ENCODE assay signal across 23 cellular contexts in genomic region chr19:31770220-31770619, GRCh38.
"Had no signal": no experiment of that assay in that cellular context is flagged by ENCODE, and none has a peak within 500 bp of the region (broad histone marks: within the 10 kb centered on the region; RNA-seq: fewer than 3 reads in every experiment).

No MANE protein-coding gene starts in this region.

- H3K4me3 ChIP-seq: colonic mucosa, dorsolateral prefrontal cortex, hepatocyte, left ventricle myocardium inferior, thyroid gland had no signal

- H3K27ac ChIP-seq: colonic mucosa, dorsolateral prefrontal cortex, hepatocyte, left ventricle myocardium inferior, thyroid gland, WERI-Rb-1 had no signal

- ATAC-seq: activated CD8-positive, alpha-beta memory T cell treated with anti-CD3 and anti-CD28 coated beads, Interleukin-2, amount 10 ng/mL, durations not matched to agents 7 days and 5 days; activated CD8-positive, alpha-beta T cell treated with anti-CD3 and anti-CD28 coated beads for 36 hours; effector memory CD8-positive, alpha-beta T cell; esophagus mucosa; natural killer cell; stimulated activated naive CD8-positive, alpha-beta T cell treated with anti-CD3 and anti-CD28 coated beads, Interleukin-15, Interleukin-2, amounts not matched to agents 100 U/mL and 50 U/mL, for 24 hours had no signal

- DNase-seq: activated CD4-positive, alpha-beta T cell treated with anti-CD3 and anti-CD28 coated beads, Interleukin-2, amount 10 ng/mL, durations not matched to agents 7 days and 5 days; activated CD4-positive, CD25-positive, alpha-beta regulatory T cell treated with anti-CD3 and anti-CD28 coated beads, Interleukin-2, amount 50 U/mL, for 72 hours; activated CD8-positive, alpha-beta memory T cell treated with anti-CD3 and anti-CD28 coated beads, Interleukin-2, amount 10 ng/mL, durations not matched to agents 7 days and 5 days; activated CD8-positive, alpha-beta T cell treated with anti-CD3 and anti-CD28 coated beads for 36 hours; activated effector memory CD4-positive, alpha-beta T cell treated with anti-CD3 and anti-CD28 coated beads, Interleukin-2, amount 50 U/mL, for 16 hours; activated naive CD4-positive, alpha-beta T cell treated with anti-CD3 and anti-CD28 coated beads, Interleukin-2, amount 10 ng/mL, durations not matched to agents 7 days and 5 days; activated T-cell treated with anti-CD3 and anti-CD28 coated beads for 4 hours; amygdala; colonic mucosa; dorsolateral prefrontal cortex; effector memory CD8-positive, alpha-beta T cell; foreskin melanocyte; immature natural killer cell; left ventricle myocardium inferior; mammary epithelial cell; natural killer cell; stimulated activated CD4-positive, alpha-beta T cell treated with anti-CD3 and anti-CD28 coated beads, Interleukin-12 subunit alpha, Interleukin-12 subunit beta, amount 100 ng/mL, for 4 hours; stimulated activated CD4-positive, alpha-beta T cell treated with anti-CD3 and anti-CD28 coated beads, Interleukin-4, amount 100 ng/mL, for 4 hours; stimulated activated naive CD8-positive, alpha-beta T cell treated with anti-CD3 and anti-CD28 coated beads, Interleukin-15, Interleukin-2, amounts not matched to agents 100 U/mL and 50 U/mL, for 24 hours; WERI-Rb-1 had no signal
